In the genomic region with DNA sequence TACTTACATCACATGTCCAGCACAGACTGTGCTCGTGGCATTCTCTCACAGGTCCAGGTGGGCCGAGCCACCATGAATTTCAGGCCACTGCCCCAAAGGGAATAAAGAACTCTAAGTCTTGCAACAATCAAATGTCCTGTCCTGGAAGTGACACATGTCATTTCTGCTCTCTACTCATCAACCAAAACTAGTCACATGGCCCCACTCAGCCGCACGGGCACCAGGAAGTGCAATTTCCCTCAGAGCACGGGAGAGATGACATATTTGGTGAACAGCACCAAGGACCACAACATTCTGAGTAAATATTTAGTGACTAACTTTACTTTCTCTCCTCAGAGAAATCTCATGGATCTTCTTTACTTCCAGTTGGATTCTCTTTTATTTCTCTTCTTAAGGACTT, we compare ENCODE assay signal across 12 cellular contexts.
DNase-seq lines count a peak whose midpoint lies in the region; ATAC-seq and TF ChIP-seq lines count a peak whose summit lies in the region.
"Had no signal": no experiment of that assay in that cellular context is flagged by ENCODE, and none has a peak within 500 bp of the region (broad histone marks: within the 10 kb centered on the region; RNA-seq: fewer than 3 reads in every experiment).

No MANE protein-coding gene starts in this region.

- peaks cover 7% of the 10 kb centered on the region for H3K4me1 Mint-ChIP-seq in activated naive CD8-positive, alpha-beta T cell treated with anti-CD3 and anti-CD28 coated beads, Interleukin-2, amount 50 U/mL, for 24 hours
- H3K4me1 Mint-ChIP-seq in CD4-positive, alpha-beta T cell (ENCODE audit: low read depth): no peaks in the 10 kb centered on the region

- no peak overlapping the region for H3K27ac Mint-ChIP-seq in activated naive CD8-positive, alpha-beta T cell treated with anti-CD3 and anti-CD28 coated beads, Interleukin-2, amount 50 U/mL, for 24 hours
- no peak overlapping the region for H3K27ac Mint-ChIP-seq in CD4-positive, alpha-beta T cell

- intact Hi-C loops in CD4-positive, alpha-beta T cell (cut with DNase I, micrococcal nuclease): no loop called here
- intact Hi-C loops in left ventricle myocardium inferior (cut with micrococcal nuclease): loop anchor here (5.0 kb wide), 1 partner anchor 837 kb away; no protein-coding TSS in a partner anchor

- H3K27me3 Mint-ChIP-seq in activated naive CD8-positive, alpha-beta T cell treated with anti-CD3 and anti-CD28 coated beads, Interleukin-2, amount 50 U/mL, for 24 hours: no peaks in the 10 kb centered on the region
- H3K27me3 Mint-ChIP-seq in CD4-positive, alpha-beta T cell: peaks cover 8% of the 10 kb centered on the region

- peaks cover 4% of the 10 kb centered on the region for H3K4me1 ChIP-seq in left ventricle myocardium inferior
- H3K4me1 ChIP-seq: upper lobe of left lung had no signal

- no peaks in the 10 kb centered on the region for H3K9me3 ChIP-seq in CD4-positive, alpha-beta T cell (ENCODE audit: control insufficient read depth, low read length)
- H3K9me3 ChIP-seq in left ventricle myocardium inferior (replicated peaks): peaks cover 4% of the 10 kb centered on the region
- H3K9me3 ChIP-seq: upper lobe of left lung had no signal

- peak; percentile 70 for ATAC-seq in GM18498 (IDR thresholded peaks at IDR 0.05; ENCODE audit: unreplicated experiment)
- ATAC-seq in GM19467 (IDR thresholded peaks at IDR 0.05; ENCODE audit: unreplicated experiment): peak; percentile 63
- peak; percentile 59 for ATAC-seq in HG03432 (IDR thresholded peaks at IDR 0.05; ENCODE audit: unreplicated experiment)
- peak; percentile 54 for ATAC-seq in activated naive CD8-positive, alpha-beta T cell treated with anti-CD3 and anti-CD28 coated beads, Interleukin-2, amount 50 U/mL, for 24 hours
- no peak for ATAC-seq in CD4-positive, alpha-beta T cell (ENCODE audit: poor library complexity)
- ATAC-seq: left ventricle myocardium superior had no signal

- POLR2A ChIA-PET in CD4-positive, alpha-beta T cell (lab: Charles Lee): no interaction called here

- no peak overlapping the region for H3K4me3 Mint-ChIP-seq in activated naive CD8-positive, alpha-beta T cell treated with anti-CD3 and anti-CD28 coated beads, Interleukin-2, amount 50 U/mL, for 24 hours
- no peak overlapping the region for H3K4me3 Mint-ChIP-seq in CD4-positive, alpha-beta T cell

- no peak overlapping the region for H3K4me3 ChIP-seq in left ventricle myocardium inferior
- H3K4me3 ChIP-seq: upper lobe of left lung had no signal

- H3K36me3 ChIP-seq in left ventricle myocardium inferior: no peaks in the 10 kb centered on the region
- H3K36me3 ChIP-seq: upper lobe of left lung had no signal

- H3K27ac ChIP-seq in CD4-positive, alpha-beta T cell (ENCODE audit: low read depth, low read length): no peak overlapping the region
- H3K27ac ChIP-seq in left ventricle myocardium inferior (replicated peaks): no peak overlapping the region
- H3K27ac ChIP-seq: upper lobe of left lung had no signal

- no peaks in the 10 kb centered on the region for H3K9me3 Mint-ChIP-seq in activated naive CD8-positive, alpha-beta T cell treated with anti-CD3 and anti-CD28 coated beads, Interleukin-2, amount 50 U/mL, for 24 hours
- no peaks in the 10 kb centered on the region for H3K9me3 Mint-ChIP-seq in CD4-positive, alpha-beta T cell

- CTCF ChIA-PET in CD4-positive, alpha-beta T cell (lab: Charles Lee): no interaction called here

- H3K27me3 ChIP-seq in CD4-positive, alpha-beta T cell (ENCODE audit: control insufficient read depth, insufficient read depth, low read length): no peaks in the 10 kb centered on the region
- H3K27me3 ChIP-seq in left ventricle myocardium inferior (ENCODE audit: low read depth): peaks cover 5% of the 10 kb centered on the region
- H3K27me3 ChIP-seq: upper lobe of left lung had no signal

- DNase-seq in activated naive CD8-positive, alpha-beta T cell treated with anti-CD3 and anti-CD28 coated beads, Interleukin-2, amount 50 U/mL, for 24 hours: peak; percentile 3
- no peak for DNase-seq in CD4-positive, alpha-beta T cell
- DNase-seq in NCI-H1694 (lab: John Stamatoyannopoulos, UW) (no peak), left ventricle myocardium inferior (no peak)
- DNase-seq: foreskin melanocyte, Karpas-422, left ventricle myocardium superior, NCI-H526 treated with DMSO at 0.1 percent for 48 hours, upper lobe of left lung had no signal

- H3K36me3 Mint-ChIP-seq in activated naive CD8-positive, alpha-beta T cell treated with anti-CD3 and anti-CD28 coated beads, Interleukin-2, amount 50 U/mL, for 24 hours (ENCODE audit: low read depth): no peaks in the 10 kb centered on the region
- H3K36me3 Mint-ChIP-seq in CD4-positive, alpha-beta T cell (ENCODE audit: low read depth): no peaks in the 10 kb centered on the region

- TF ChIP-seq CTCF in CD4-positive, alpha-beta T cell (IDR thresholded peaks at IDR 0.05): no peak
- TF ChIP-seq CTCF in left ventricle myocardium inferior (IDR thresholded peaks at IDR 0.05; ENCODE audit: borderline replicate concordance): no peak
